8 cellular contexts compared by ENCODE assay signal in genomic region chr3:98022978-98023820, GRCh38. TPM values are rescaled to one million over a fixed set of nuclear protein-coding genes. Genes with fewer than 3 reads are reported as not detected.
A peak's percentile ranks its signal among the peaks of the same experiment; 100 is the strongest.
DNase-seq lines count a peak whose midpoint lies in the region; ATAC-seq and TF ChIP-seq lines count a peak whose summit lies in the region.

No MANE protein-coding gene starts in this region.

- H3K27me3 ChIP-seq in neuronal stem cell (ENCODE audit: control insufficient read depth in 3 of 3, insufficient read depth in 3 of 3, low read depth in 1 of 3, low read length in 3 of 3): peaks cover 0 to 11% (median 0%) of the 10 kb centered on the region in 3 experiments

- H2AFZ ChIP-seq in neuronal stem cell (ENCODE audit: low read length): peak overlapping the region; percentile 46

- no peak overlapping the region for H2AK5ac ChIP-seq in neuronal stem cell (ENCODE audit: low read depth, low read length)

- H3K4me1 ChIP-seq in neuronal stem cell (ENCODE audit: control insufficient read depth in 2 of 2, insufficient read depth in 1 of 2, low read depth in 1 of 2, low read length in 2 of 2): no peaks in the 10 kb centered on the region

- no peak overlapping the region for H2BK5ac ChIP-seq in neuronal stem cell (ENCODE audit: low read length)

- no CpG with 5 or more reads among the region's 13 CpGs for whole genome bisulfite sequencing in neuronal stem cell (ENCODE audit: extremely low coverage in 2 of 2, insufficient read length in 2 of 2, insufficient replicate concordance in 1 of 2), 2 donors

- H3K36me3 ChIP-seq in neuronal stem cell (replicated peaks in 1 of 2; ENCODE audit: control insufficient read depth in 2 of 2, insufficient read depth in 2 of 2, low read length in 2 of 2): no peaks in the 10 kb centered on the region

- no peak overlapping the region for H4K8ac ChIP-seq in neuronal stem cell (ENCODE audit: low read depth, low read length)

- H3K27ac ChIP-seq in neuronal stem cell (replicated peaks; ENCODE audit: low read length): no peak overlapping the region
- H3K27ac ChIP-seq in substantia nigra (ENCODE audit: low read depth, low read length, poor library complexity, severe bottlenecking): no peak overlapping the region

- no peak overlapping the region for H2BK120ac ChIP-seq in neuronal stem cell (ENCODE audit: low read depth, low read length)

- no peak overlapping the region for H3K9ac ChIP-seq in neuronal stem cell (ENCODE audit: low read depth, low read length, poor library complexity)

- H3K14ac ChIP-seq in neuronal stem cell (ENCODE audit: low read length): no peak overlapping the region

- no peak overlapping the region for H3K23ac ChIP-seq in neuronal stem cell (ENCODE audit: low read depth, low read length, poor library complexity)

- H2BK12ac ChIP-seq in neuronal stem cell (ENCODE audit: low read length): no peak overlapping the region

- no peaks in the 10 kb centered on the region for H3K79me1 ChIP-seq in neuronal stem cell (ENCODE audit: low read depth, low read length)

- no peak overlapping the region for H3K4ac ChIP-seq in neuronal stem cell (ENCODE audit: low read length)

- peak; percentile 89 for ATAC-seq in GM21723 (IDR thresholded peaks at IDR 0.05; ENCODE audit: unreplicated experiment)

- no peak overlapping the region for H3K18ac ChIP-seq in neuronal stem cell (ENCODE audit: low read length)

- TF ChIP-seq CTCF in fibroblast of the aortic adventitia (IDR thresholded peaks at IDR 0.05; ENCODE audit: insufficient read depth, low read length): peak; percentile 92

- H3K9me3 ChIP-seq in neuronal stem cell (replicated peaks in 1 of 2; ENCODE audit: control insufficient read depth in 2 of 2, insufficient read depth in 1 of 2, low read depth in 1 of 2, low read length in 2 of 2): no peaks in the 10 kb centered on the region

- no peak overlapping the region for H3K4me3 ChIP-seq in fibroblast of the aortic adventitia (ENCODE audit: low read depth, low read length)
- no peak overlapping the region for H3K4me3 ChIP-seq in neuronal stem cell (ENCODE audit: low read length in 2 of 2)

- H4K91ac ChIP-seq in neuronal stem cell (ENCODE audit: low read depth, low read length, poor library complexity): no peak overlapping the region

- DNase-seq in DMS53 (lab: John Stamatoyannopoulos, UW): peak; percentile 80
- peak; percentile 54 to 76 for DNase-seq in Kasumi-1 (lab: John Stamatoyannopoulos, UW)
- peak; percentile 84 for DNase-seq in RPMI8226
- DNase-seq in activated T-helper 1 cell treated with anti-CD3 and anti-CD28 coated beads, Interleukin-2, amount 50 U/mL, for 16 hours (ENCODE audit: low read depth in 1 of 2, low spot score in 1 of 2): peak; percentile 83 to 98
- DNase-seq in fibroblast of the aortic adventitia (ENCODE audit: low read depth): peak; percentile 81
- DNase-seq in neuronal stem cell (ENCODE audit: low spot score): peak; percentile 76
- peak; percentile 4 to 99 (median 76) for DNase-seq in substantia nigra (lab: John Stamatoyannopoulos, UW)

- no peak overlapping the region for H2BK15ac ChIP-seq in neuronal stem cell (ENCODE audit: low read length)

- H3K4me2 ChIP-seq in neuronal stem cell (ENCODE audit: insufficient read depth, low read length, poor library complexity, severe bottlenecking): no peak overlapping the region

RNA-seq across cellular contexts. Expression of gene GABRR3, which starts 11.9 kb away (rescaled TPM):
- total RNA-seq in fibroblast of the aortic adventitia (ENCODE audit: low replicate concordance): not detected in 2 replicates
- not detected for polyA plus RNA-seq in neuronal stem cell (2013, experiment 1 of 2)
- polyA plus RNA-seq in neuronal stem cell (2013, experiment 2 of 2): not detected

RNA-seq across cellular contexts. Expression of gene RIOX2, which starts 51.0 kb away (rescaled TPM):
- 7.5 and 32.7 TPM in 2 replicates for total RNA-seq in fibroblast of the aortic adventitia (ENCODE audit: low replicate concordance)
- 9.0 TPM for polyA plus RNA-seq in neuronal stem cell (2013, experiment 1 of 2)
- polyA plus RNA-seq in neuronal stem cell (2013, experiment 2 of 2): 8.5 TPM
